In the genomic region with DNA sequence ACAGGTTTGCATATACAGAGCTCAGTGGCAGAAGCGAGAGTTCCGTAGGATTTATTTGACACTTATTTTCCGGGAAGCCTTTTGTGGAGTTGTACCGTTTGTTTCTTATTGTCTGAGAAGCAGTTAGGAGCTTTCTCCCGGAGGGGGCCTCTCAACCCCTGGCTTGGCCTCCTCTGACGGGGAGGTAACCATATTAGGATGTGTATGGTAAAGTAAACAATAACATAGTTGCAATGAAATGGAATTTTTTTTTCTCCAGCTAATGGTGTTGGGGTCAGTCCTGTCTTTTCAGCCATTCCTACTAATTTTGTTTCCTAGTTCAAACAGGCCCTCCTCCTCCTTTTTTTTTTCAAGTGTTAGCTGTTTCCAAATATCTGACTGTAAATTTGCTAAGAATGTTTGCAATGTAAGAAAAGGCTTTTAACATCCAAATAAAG, we compare ENCODE assay signal across 12 cellular contexts.
DNase-seq lines count a peak whose midpoint lies in the region; ATAC-seq and TF ChIP-seq lines count a peak whose summit lies in the region.
"Had no signal": no experiment of that assay in that cellular context is flagged by ENCODE, and none has a peak within 500 bp of the region (broad histone marks: within the 10 kb centered on the region; RNA-seq: fewer than 3 reads in every experiment).

No MANE protein-coding gene starts in this region.

- TF ChIP-seq CTCF in WI38 (IDR thresholded peaks at IDR 0.05; ENCODE audit: low read depth, low read length): no peak
- no peak for TF ChIP-seq CTCF in heart left ventricle (IDR thresholded peaks at IDR 0.05)
- TF ChIP-seq CTCF in prostate gland (IDR thresholded peaks at IDR 0.05): no peak
- TF ChIP-seq CTCF in dorsolateral prefrontal cortex (IDR thresholded peaks at IDR 0.05 in 54 of 56, conservative IDR thresholded peaks at IDR 0.05 in 2 of 56; ENCODE audit: low read depth in 1 of 56, partially characterized antibody in 56 of 56): no peak

- WGBS in heart left ventricle, 4 donors: 19 to 28% (median 26%) methylated on average over 6 of the region's 6 CpGs
- WGBS in prostate gland: 9% methylated on average over 6 of the region's 6 CpGs

- H3K4me1 ChIP-seq in heart left ventricle (peaks cover 0 to 69% (median 33%) of the 10 kb centered on the region in 12 donors), prostate gland (replicated peaks) (no peaks in the 10 kb centered on the region)

- H3K9me3 ChIP-seq in heart left ventricle (no peaks in the 10 kb centered on the region), prostate gland (no peaks in the 10 kb centered on the region)
- H3K9me3 ChIP-seq: tibial nerve had no signal

- H3K27ac ChIP-seq in heart left ventricle (peak overlapping the region; percentile 59 to 81 (median 68)), prostate gland (peak overlapping the region; percentile 32 to 50), dorsolateral prefrontal cortex (peak overlapping the region in 13 of 59 donors; percentile 0 to 45 (median 31))

- H3K4me3 ChIP-seq in WI38 (ENCODE audit: low read depth, low read length) (peak overlapping the region; percentile 38), heart left ventricle (peak overlapping the region in 10 of 12 donors; percentile 17 to 48 (median 42)), prostate gland (no peak overlapping the region), dorsolateral prefrontal cortex (peak overlapping the region in 28 of 59 donors; percentile 2 to 41 (median 20))

- peak; percentile 57 for DNase-seq in GM03348 (ENCODE audit: low spot score)
- no peak for DNase-seq in heart left ventricle
- DNase-seq in prostate gland (ENCODE audit: low spot score): peak; percentile 16
- DNase-seq in C1 segment of cervical spinal cord (lab: John Stamatoyannopoulos, UW): no peak
- no peak for DNase-seq in dorsolateral prefrontal cortex
- DNase-seq: activated naive CD4-positive, alpha-beta T cell treated with Interleukin-2 at 50 U/mL for 16 hours; GDM1; NCI-H187 treated with DMSO at 0.1 percent for 48 hours had no signal

- no peaks in the 10 kb centered on the region for H3K27me3 ChIP-seq in heart left ventricle
- no peaks in the 10 kb centered on the region for H3K27me3 ChIP-seq in prostate gland (replicated peaks; ENCODE audit: insufficient read depth)
- no peaks in the 10 kb centered on the region for H3K27me3 ChIP-seq in dorsolateral prefrontal cortex
- H3K27me3 ChIP-seq: tibial nerve had no signal

- ATAC-seq in heart left ventricle (peak in 3 of 4 donors; percentile 23 to 56 (median 50)), GM18873 (IDR thresholded peaks at IDR 0.05; ENCODE audit: low FRiP score, unreplicated experiment) (no peak), HG03097 (IDR thresholded peaks at IDR 0.05; ENCODE audit: low FRiP score, unreplicated experiment) (no peak)

- TF ChIP-seq POLR2A in heart left ventricle (IDR thresholded peaks at IDR 0.05) (no peak), prostate gland (IDR thresholded peaks at IDR 0.05) (no peak)

- H3K36me3 ChIP-seq in heart left ventricle: no peaks in the 10 kb centered on the region
- no peaks in the 10 kb centered on the region for H3K36me3 ChIP-seq in prostate gland
- H3K36me3 ChIP-seq: tibial nerve had no signal

- intact Hi-C loops in heart left ventricle (cut with DNase I): loop anchor here in 6 of 10 donors (5.0 to 10.0 kb wide), 6 partner anchors 38 to 340 kb away; a partner anchor contains a TSS
- intact Hi-C loops in prostate gland (cut with DNase I): no loop called here
- intact Hi-C loops in dorsolateral prefrontal cortex (cut with DNase I): loop anchor here (5.0 to 10.0 kb wide), 2 partner anchors 340 to 342 kb away; a partner anchor contains a TSS

Comparison
In these comparisons a context has a peak if more than half of its experiments do, and no peak if none do; other contexts are left out.
1. DNase-seq: peak in GM03348 (single experiment) and prostate gland (single experiment); none in heart left ventricle (0 of 5), C1 segment of cervical spinal cord (0 of 14) and dorsolateral prefrontal cortex (0 of 10).
2. H3K4me3 ChIP-seq: peak in WI38 (single experiment) and heart left ventricle (10 of 12); none in prostate gland (0 of 2).
3. ATAC-seq: peak in heart left ventricle (3 of 4); none in GM18873 (single experiment) and HG03097 (single experiment).